Comparison of ENCODE assay signal across 10 cellular contexts in genomic region chrX:38326086-38326485, GRCh38. TPM values are rescaled to one million over a fixed set of nuclear protein-coding genes. Genes with fewer than 3 reads are reported as not detected.
DNase-seq lines count a peak whose midpoint lies in the region; ATAC-seq and TF ChIP-seq lines count a peak whose summit lies in the region.
"Had no signal": no experiment of that assay in that cellular context is flagged by ENCODE, and none has a peak within 500 bp of the region (broad histone marks: within the 10 kb centered on the region; RNA-seq: fewer than 3 reads in every experiment).

No MANE protein-coding gene starts in this region.

- H3K36me3 ChIP-seq in right lobe of liver (no peaks in the 10 kb centered on the region), upper lobe of left lung (no peaks in the 10 kb centered on the region)
- H3K36me3 ChIP-seq: cardiac muscle cell had no signal

- H3K9me3 Mint-ChIP-seq in activated naive CD4-positive, alpha-beta T cell treated with anti-CD3 and anti-CD28 coated beads, Interleukin-2, amount 10 ng/mL, durations not matched to agents 7 days and 5 days: no peaks in the 10 kb centered on the region

- no peak for TF ChIP-seq EP300 in upper lobe of left lung (IDR thresholded peaks at IDR 0.05)

- H3K27me3 Mint-ChIP-seq in activated naive CD4-positive, alpha-beta T cell treated with anti-CD3 and anti-CD28 coated beads, Interleukin-2, amount 10 ng/mL, durations not matched to agents 7 days and 5 days: no peaks in the 10 kb centered on the region

- no peaks in the 10 kb centered on the region for H3K27me3 ChIP-seq in right lobe of liver
- H3K27me3 ChIP-seq in upper lobe of left lung: no peaks in the 10 kb centered on the region
- H3K27me3 ChIP-seq: cardiac muscle cell had no signal

- DNase-seq in activated naive CD4-positive, alpha-beta T cell treated with anti-CD3 and anti-CD28 coated beads, Interleukin-2, amount 10 ng/mL, durations not matched to agents 7 days and 5 days: no peak
- DNase-seq in activated naive CD4-positive, alpha-beta T cell treated with anti-CD3 and anti-CD28 coated beads, Interleukin-2, amount 50 U/mL, for 16 hours: no peak
- DNase-seq in astrocyte of the hippocampus (ENCODE audit: low read depth, low spot score): peak; percentile 6
- DNase-seq in right lobe of liver: no peak
- no peak for DNase-seq in upper lobe of left lung
- no peak for DNase-seq in superior temporal gyrus (ENCODE audit: extremely low spot score)
- DNase-seq in activated CD8-positive, alpha-beta memory T cell treated with anti-CD3 and anti-CD28 coated beads, Interleukin-2, amount 50 U/mL, for 4 hours: no peak
- DNase-seq: NCI-H526 had no signal

- no peak for TF ChIP-seq CTCF in right lobe of liver (IDR thresholded peaks at IDR 0.05)
- TF ChIP-seq CTCF in upper lobe of left lung (IDR thresholded peaks at IDR 0.05): no peak

- peak overlapping the region; percentile 24 for H3K27ac Mint-ChIP-seq in activated naive CD4-positive, alpha-beta T cell treated with anti-CD3 and anti-CD28 coated beads, Interleukin-2, amount 10 ng/mL, durations not matched to agents 7 days and 5 days

- 31% methylated on average over 3 of the region's 3 CpGs for WGBS in right lobe of liver (ENCODE audit: insufficient coverage, low coverage, low lambda C conversion rate, missing lambda C conversion rate)
- WGBS in upper lobe of left lung, 2 donors: 55 to 64% methylated on average over 3 of the region's 3 CpGs

- ATAC-seq in right lobe of liver (no peak), upper lobe of left lung (ENCODE audit: low FRiP score in 2 of 2) (no peak), HG02588 (IDR thresholded peaks at IDR 0.05; ENCODE audit: unreplicated experiment) (no peak)

- TF ChIP-seq POLR2A in right lobe of liver (IDR thresholded peaks at IDR 0.05) (no peak), upper lobe of left lung (IDR thresholded peaks at IDR 0.05) (no peak)

- CTCF ChIA-PET in activated naive CD4-positive, alpha-beta T cell treated with anti-CD3 and anti-CD28 coated beads, Interleukin-2, amount 10 ng/mL, durations not matched to agents 7 days and 5 days (lab: Charles Lee): no interaction called here

- peaks cover 28% of the 10 kb centered on the region for H3K4me1 Mint-ChIP-seq in activated naive CD4-positive, alpha-beta T cell treated with anti-CD3 and anti-CD28 coated beads, Interleukin-2, amount 10 ng/mL, durations not matched to agents 7 days and 5 days

- H3K9me3 ChIP-seq in right lobe of liver (no peaks in the 10 kb centered on the region), upper lobe of left lung (no peaks in the 10 kb centered on the region)

- H3K4me3 ChIP-seq in right lobe of liver (peak overlapping the region; percentile 69 to 78 (median 76)), upper lobe of left lung (peak overlapping the region in 3 of 4 donors; percentile 59 to 74 (median 67))

- intact Hi-C loops in right lobe of liver (cut with DNase I): no loop called here

- H3K27ac ChIP-seq in right lobe of liver: peak overlapping the region in 2 of 3 donors; percentile 66 to 76
- H3K27ac ChIP-seq in upper lobe of left lung: peak overlapping the region; percentile 85 to 94 (median 90)
- H3K27ac ChIP-seq: cardiac muscle cell had no signal

- peak overlapping the region; percentile 90 for H3K4me3 Mint-ChIP-seq in activated naive CD4-positive, alpha-beta T cell treated with anti-CD3 and anti-CD28 coated beads, Interleukin-2, amount 10 ng/mL, durations not matched to agents 7 days and 5 days

- peaks cover 0 to 2% (median 0%) of the 10 kb centered on the region in 4 donors for H3K4me1 ChIP-seq in right lobe of liver
- H3K4me1 ChIP-seq in upper lobe of left lung: no peaks in the 10 kb centered on the region

- no peaks in the 10 kb centered on the region for H3K36me3 Mint-ChIP-seq in activated naive CD4-positive, alpha-beta T cell treated with anti-CD3 and anti-CD28 coated beads, Interleukin-2, amount 10 ng/mL, durations not matched to agents 7 days and 5 days

RNA-seq across cellular contexts. Expression of gene RPGR, which starts 1.2 kb away (rescaled TPM):
- total RNA-seq in right lobe of liver: 10 to 100 TPM in 1 of 6 experiments, 1 to 10 TPM in 5; 1.9 to 14.1 (median 3.6) TPM
- 10 to 100 TPM; 15.8 to 82.8 (median 30.1) TPM for total RNA-seq in upper lobe of left lung

RNA-seq across cellular contexts. Expression of gene OTC, which starts 26.3 kb away (rescaled TPM):
- total RNA-seq in right lobe of liver (100 to 1,000 TPM in 2 of 6 experiments, 10 to 100 TPM in 4; 84.6 to 212 (median 95.5) TPM), upper lobe of left lung (1 to 10 TPM in 1 of 6 donors, under 1 TPM in 2, not detected in 3; 0.69 to 2.5 (median 0.76) TPM)
- total RNA-seq: cardiac muscle cell had no signal

Comparison
In these comparisons a context has a peak if more than half of its experiments do, and no peak if none do; other contexts are left out.
1. RNA of gene OTC, which starts 26.3 kb away (total RNA-seq): 84.6 to 212 TPM in right lobe of liver; 0.69 to 2.5 TPM in upper lobe of left lung; every median in the first group is over 10 times any median in the second.